In the genomic region with DNA sequence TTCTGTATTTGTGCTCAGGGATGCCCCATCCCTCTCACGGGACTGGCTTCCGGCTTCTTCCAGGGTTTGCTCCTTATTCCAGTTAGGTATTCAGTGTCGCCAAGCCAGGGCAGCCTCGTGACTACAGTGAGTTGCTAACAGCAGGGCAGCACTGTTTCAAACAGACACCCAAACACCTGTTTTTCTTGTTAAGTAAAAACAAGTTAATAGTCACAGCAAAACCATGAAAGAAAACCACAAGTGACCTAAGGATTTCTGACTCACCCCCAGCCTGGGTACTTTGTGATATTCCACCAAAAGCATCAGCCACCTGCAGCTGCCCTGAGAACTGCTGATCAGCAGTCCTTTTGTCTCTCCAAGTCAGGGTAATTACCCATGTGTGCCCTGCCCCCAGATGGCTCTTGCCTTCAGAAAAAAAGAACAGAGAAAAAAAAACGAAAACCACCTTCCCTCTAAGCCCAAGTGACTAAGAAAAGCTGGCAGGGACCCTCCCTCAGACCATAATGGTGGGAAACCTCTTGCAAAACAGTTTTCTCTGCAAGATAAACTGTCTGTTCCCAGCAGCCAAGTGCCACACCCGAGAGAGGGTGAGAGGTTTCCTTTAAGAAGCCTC, we compare ENCODE assay signal across 8 cellular contexts.
DNase-seq lines count a peak whose midpoint lies in the region; ATAC-seq and TF ChIP-seq lines count a peak whose summit lies in the region.

No MANE protein-coding gene starts in this region.

- 16 to 40% methylated on average over 6 of the region's 6 CpGs for WGBS in sigmoid colon, 2 donors

- DNase-seq in AG04450 (ENCODE audit: low read depth, low spot score) (peak; percentile 88), NCI-H2227 (lab: John Stamatoyannopoulos, UW; ENCODE audit: unreplicated experiment) (peak; percentile 83), glomerular visceral epithelial cell (ENCODE audit: extremely low spot score) (peak; percentile 99), sigmoid colon (no peak)
- peak; percentile 71 for DNase-seq in activated CD8-positive, alpha-beta memory T cell treated with anti-CD3 and anti-CD28 coated beads, Interleukin-2, amount 50 U/mL, for 48 hours
- DNase-seq in stimulated activated CD4-positive, alpha-beta T cell treated with anti-CD3 and anti-CD28 coated beads, Interleukin-2, amount 100 ng/mL, for 48 hours = peak; percentile 33 to 44

- CTCF ChIA-PET in AG04450 (lab: Charles Lee) = no interaction called here

- peaks cover 0 to 19% (median 13%) of the 10 kb centered on the region in 4 donors for H3K4me1 ChIP-seq in sigmoid colon

- peaks cover 3% of the 10 kb centered on the region for H3K9me3 ChIP-seq in AG04450 (ENCODE audit: control insufficient read depth, insufficient read depth, low read length)
- H3K9me3 ChIP-seq in sigmoid colon = no peaks in the 10 kb centered on the region

- H3K4me3 ChIP-seq in AG04450 (ENCODE audit: low read depth, low read length) (no peak overlapping the region), sigmoid colon (no peak overlapping the region)

- H3K36me3 ChIP-seq in sigmoid colon = no peaks in the 10 kb centered on the region

- no peak for TF ChIP-seq CTCF in AG04450 (IDR thresholded peaks at IDR 0.05; ENCODE audit: low read depth, low read length)
- TF ChIP-seq CTCF in sigmoid colon (IDR thresholded peaks at IDR 0.05) = no peak

- H3K27me3 ChIP-seq in AG04450 (ENCODE audit: control insufficient read depth, insufficient read depth, low read length) (peaks cover 30% of the 10 kb centered on the region), sigmoid colon (no peaks in the 10 kb centered on the region)

- intact Hi-C loops in sigmoid colon (cut with DNase I) = no loop called here

- no peak for TF ChIP-seq EP300 in sigmoid colon (IDR thresholded peaks at IDR 0.05)

- no peak for TF ChIP-seq POLR2A in sigmoid colon (IDR thresholded peaks at IDR 0.05)

- ATAC-seq in GM18873 (IDR thresholded peaks at IDR 0.05; ENCODE audit: low FRiP score, unreplicated experiment) (peak; percentile 87), HG03060 (IDR thresholded peaks at IDR 0.05; ENCODE audit: low read depth, unreplicated experiment) (peak; percentile 61)

- POLR2A ChIA-PET in AG04450 (lab: Yijun Ruan, JAX) = no interaction called here

- peak overlapping the region; percentile 61 for H3K27ac ChIP-seq in AG04450 (ENCODE audit: low read depth, low read length)
- H3K27ac ChIP-seq in sigmoid colon = no peak overlapping the region
